8 cellular contexts compared by ENCODE assay signal in genomic region chr1:26697441-26697977, GRCh38. TPM values are rescaled to one million over a fixed set of nuclear protein-coding genes. Genes with fewer than 3 reads are reported as not detected.
DNase-seq lines count a peak whose midpoint lies in the region; ATAC-seq, FAIRE-seq and TF ChIP-seq lines count a peak whose summit lies in the region.

No MANE protein-coding gene starts in this region.

- H3K4me3 ChIP-seq in AG10803 (ENCODE audit: low read length), result peak overlapping the region; percentile 75
- peak overlapping the region; percentile 60 to 64 for H3K4me3 ChIP-seq in HCT116 (replicated peaks in 1 of 2; ENCODE audit: low read depth in 1 of 2, low read length in 2 of 2)
- peak overlapping the region; percentile 48 to 94 for H3K4me3 ChIP-seq in body of pancreas
- peak overlapping the region; percentile 81 for H3K4me3 ChIP-seq in mononuclear cell (ENCODE audit: low read length)

- peak overlapping the region; percentile 79 for H3K9ac ChIP-seq in HCT116 (ENCODE audit: low read length)

- DNase-seq in AG10803 (ENCODE audit: low read depth) (no peak), HCT116 (ENCODE audit: low read depth, low spot score) (no peak), body of pancreas (peak in 3 of 4 donors; percentile 15 to 25 (median 24)), GM12892 (ENCODE audit: insufficient read length) (no peak), midbrain (lab: John Stamatoyannopoulos, UW) (no peak), NCI-H82 (lab: John Stamatoyannopoulos, UW) (no peak)

- H3K79me2 ChIP-seq in HCT116 (ENCODE audit: insufficient read depth, low read length), result peaks cover 72% of the 10 kb centered on the region

- no peak for FAIRE-seq in GM12892 (lab: Jason Lieb, UNC)

- no peaks in the 10 kb centered on the region for H3K9me3 ChIP-seq in HCT116 (ENCODE audit: control insufficient read depth in 1 of 2, insufficient read depth in 1 of 2, low read depth in 1 of 2, low read length in 2 of 2)
- H3K9me3 ChIP-seq in body of pancreas, result no peaks in the 10 kb centered on the region
- no peaks in the 10 kb centered on the region for H3K9me3 ChIP-seq in mononuclear cell (ENCODE audit: low read depth, low read length)

- peaks cover 21% of the 10 kb centered on the region; the same call in 1 of the 2 replicates for H4K20me1 ChIP-seq in HCT116 (ENCODE audit: insufficient read depth)

- H3K36me3 ChIP-seq in HCT116 (ENCODE audit: control insufficient read depth in 1 of 2, insufficient read depth in 2 of 2, low read length in 2 of 2) (no peaks in the 10 kb centered on the region; a peak in 1 of 4 replicates), body of pancreas (replicated peaks in 1 of 2; ENCODE audit: insufficient read depth in 1 of 2, low read depth in 2 of 2) (no peaks in the 10 kb centered on the region)

- WGBS in body of pancreas, 2 donors, result 0% methylated on average over 4 to 25 of the region's 28 CpGs

- H3K27ac ChIP-seq in HCT116 (ENCODE audit: low read depth, low read length) (peak overlapping the region; percentile 94), body of pancreas (peak overlapping the region; percentile 96 to 99 (median 96))

- TF ChIP-seq POLR2A in HCT116 (IDR thresholded peaks at IDR 0.05; ENCODE audit: borderline replicate concordance, extremely low read depth, insufficient read depth, insufficient read length) (no peak), body of pancreas (IDR thresholded peaks at IDR 0.05) (no peak), GM12892 (IDR thresholded peaks at IDR 0.05; ENCODE audit: low read depth, low read length) (no peak)

- H3K4me2 ChIP-seq in HCT116 (ENCODE audit: low read length), result peak overlapping the region; percentile 94

- H3K9me2 ChIP-seq in HCT116 (ENCODE audit: insufficient read depth), result no peaks in the 10 kb centered on the region

- ATAC-seq in HCT116, result peak; percentile 0; the same call in 1 of the 2 replicates
- no peak for ATAC-seq in body of pancreas
- no peak for ATAC-seq in HG02642 (IDR thresholded peaks at IDR 0.05; ENCODE audit: poor library complexity, unreplicated experiment)

- CTCF ChIA-PET in HCT116 (lab: Charles Lee), result interaction anchor here (2.1 to 2.4 kb wide), 2 partner anchors 91 to 95 kb away, joined by 8 to 9 read pairs; no protein-coding TSS in a partner anchor

- H3K27me3 ChIP-seq in HCT116 (ENCODE audit: insufficient read depth, low read length) (no peaks in the 10 kb centered on the region), body of pancreas (no peaks in the 10 kb centered on the region), mononuclear cell (ENCODE audit: insufficient read depth, low read length) (no peaks in the 10 kb centered on the region)

- peaks cover 34 to 76% of the 10 kb centered on the region in 2 experiments for H3K4me1 ChIP-seq in HCT116 (ENCODE audit: control insufficient read depth in 1 of 2, insufficient read depth in 2 of 2, low read length in 2 of 2)
- H3K4me1 ChIP-seq in body of pancreas, result peaks cover 66% of the 10 kb centered on the region
- H3K4me1 ChIP-seq in mononuclear cell (ENCODE audit: insufficient read depth, low read length), result peaks cover 65% of the 10 kb centered on the region

- POLR2A ChIA-PET in HCT116 (lab: Charles Lee), result interaction anchor here (0.6 to 1.9 kb wide), 10 partner anchors 11 to 114 kb away, joined by 3 to 9 read pairs (median 4); partner anchors contain the start of gene PIGV

- BruUV-seq in HCT116 (replicated peaks; lab: Mats Ljungman, UMichigan), result no TSS peak

- RAD21 ChIA-PET in HCT116 (lab: Charles Lee; ENCODE audit: low non-redundant PET in 1 of 2, low total read pairs in 2 of 2, uncharacterized antibody in 2 of 2, unreplicated experiment in 2 of 2), result no interaction called here

- TF ChIP-seq RAD21 in HCT116 (IDR thresholded peaks at IDR 0.05; ENCODE audit: low read depth), result no peak

- intact Hi-C loops in HCT116 (cut with micrococcal nuclease) (loop anchor here (10.0 kb wide), 1 partner anchor 167 kb away; the partner anchor contains the start of gene SFN), body of pancreas (cut with DNase I) (no loop called here)

- no peak overlapping the region for H2AFZ ChIP-seq in HCT116 (ENCODE audit: low read depth, low read length, poor library complexity, severe bottlenecking)

- no peak for TF ChIP-seq CTCF in AG10803 (conservative IDR thresholded peaks at IDR 0.05; ENCODE audit: low read length)
- no peak for TF ChIP-seq CTCF in HCT116 (IDR thresholded peaks at IDR 0.05 in 2 of 3, conservative IDR thresholded peaks at IDR 0.05 in 1 of 3; ENCODE audit: borderline replicate concordance in 1 of 3, insufficient read depth in 1 of 3, low read depth in 2 of 3, low read length in 2 of 3)
- no peak for TF ChIP-seq CTCF in body of pancreas (IDR thresholded peaks at IDR 0.05)

TF ChIP-seq in HCT116, 20 proteins besides CTCF, POLR2A, EP300 and RAD21:
- TF ChIP-seq MAX (IDR thresholded peaks at IDR 0.05) (no peak), ATF3 (IDR thresholded peaks at IDR 0.05) (no peak), YY1 (IDR thresholded peaks at IDR 0.05; ENCODE audit: extremely low read depth, insufficient replicate concordance, low read depth, low read length) (peak; percentile 75), ELF1 (IDR thresholded peaks at IDR 0.05; ENCODE audit: borderline replicate concordance, low read depth) (no peak), SIN3A (IDR thresholded peaks at IDR 0.05; ENCODE audit: low read depth) (no peak), POLR2AphosphoS5 (IDR thresholded peaks at IDR 0.05; ENCODE audit: low read depth, low read length) (no peak)

RNA-seq across cellular contexts. Expression of gene ARID1A, which starts 1.7 kb away (rescaled TPM):
- total RNA-seq in HCT116 (2021; ENCODE audit: unreplicated experiment), result 62.8 TPM
- 55.1 and 56.3 TPM in 2 replicates for polyA plus RNA-seq in HCT116 (2012)
- 10 to 100 TPM; 23.7 to 25.9 TPM for total RNA-seq in body of pancreas
- total RNA-seq in mononuclear cell, result 55.4 TPM
- 35.4 TPM for polyA plus RNA-seq in GM12892 (2012; ENCODE audit: missing spikeins)

Comparison
In these comparisons a context has a peak if more than half of its experiments do, and no peak if none do; other contexts are left out.
1. DNase-seq: peak in body of pancreas (3 of 4); none in AG10803 (single experiment), HCT116 (single experiment), GM12892 (single experiment), midbrain (single experiment) and NCI-H82 (single experiment).
2. Peak in every context shown above with its lines, with median percentiles within 50 percentile points of each other: H3K4me3 ChIP-seq.